ENCODE assay signal across 1 cellular context in the genomic region with DNA sequence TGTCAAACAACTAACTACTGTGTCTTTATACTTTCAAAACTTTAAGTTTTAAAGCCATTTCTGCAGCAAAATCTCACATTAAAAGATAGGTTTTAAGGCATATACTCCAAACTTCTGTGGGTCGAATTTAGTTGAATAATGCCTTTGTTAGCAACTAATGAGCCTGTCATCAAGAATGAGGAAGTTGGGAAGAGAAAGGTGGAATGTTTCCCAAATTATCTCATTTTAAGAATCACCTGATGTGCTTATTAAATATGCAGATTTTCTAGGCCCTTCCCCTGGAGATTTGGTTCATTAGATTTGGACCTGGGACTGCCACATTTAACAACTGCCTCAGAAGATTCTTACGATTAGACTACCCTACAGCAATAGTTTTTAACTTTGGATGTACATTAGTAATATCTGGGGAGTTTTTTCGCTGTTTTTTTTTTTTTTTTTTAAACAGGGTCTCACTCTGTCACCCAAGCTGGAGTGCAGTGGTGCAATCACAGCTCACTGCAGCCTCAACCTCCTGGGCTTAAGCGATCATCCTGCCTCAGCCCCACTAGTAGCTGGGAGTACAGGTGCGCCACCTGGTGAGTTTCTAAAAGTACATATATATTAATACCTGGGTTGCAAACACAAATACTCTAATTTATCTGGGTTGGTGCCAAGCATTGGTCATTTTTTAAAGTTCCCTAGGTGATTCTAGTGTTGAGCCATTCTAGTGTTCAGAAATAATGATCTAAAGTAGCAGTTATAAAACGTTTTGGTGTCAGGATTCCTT.
TF ChIP-seq lines count a peak whose summit lies in the region.

No MANE protein-coding gene starts in this region.

TF ChIP-seq in HepG2, 621 proteins besides CTCF, POLR2A, EP300 and RAD21:
- TF ChIP-seq STAG1 (CRISPR knock-in tag; IDR thresholded peaks at IDR 0.05): peak; percentile 53
- TF ChIP-seq, protein P1, sequence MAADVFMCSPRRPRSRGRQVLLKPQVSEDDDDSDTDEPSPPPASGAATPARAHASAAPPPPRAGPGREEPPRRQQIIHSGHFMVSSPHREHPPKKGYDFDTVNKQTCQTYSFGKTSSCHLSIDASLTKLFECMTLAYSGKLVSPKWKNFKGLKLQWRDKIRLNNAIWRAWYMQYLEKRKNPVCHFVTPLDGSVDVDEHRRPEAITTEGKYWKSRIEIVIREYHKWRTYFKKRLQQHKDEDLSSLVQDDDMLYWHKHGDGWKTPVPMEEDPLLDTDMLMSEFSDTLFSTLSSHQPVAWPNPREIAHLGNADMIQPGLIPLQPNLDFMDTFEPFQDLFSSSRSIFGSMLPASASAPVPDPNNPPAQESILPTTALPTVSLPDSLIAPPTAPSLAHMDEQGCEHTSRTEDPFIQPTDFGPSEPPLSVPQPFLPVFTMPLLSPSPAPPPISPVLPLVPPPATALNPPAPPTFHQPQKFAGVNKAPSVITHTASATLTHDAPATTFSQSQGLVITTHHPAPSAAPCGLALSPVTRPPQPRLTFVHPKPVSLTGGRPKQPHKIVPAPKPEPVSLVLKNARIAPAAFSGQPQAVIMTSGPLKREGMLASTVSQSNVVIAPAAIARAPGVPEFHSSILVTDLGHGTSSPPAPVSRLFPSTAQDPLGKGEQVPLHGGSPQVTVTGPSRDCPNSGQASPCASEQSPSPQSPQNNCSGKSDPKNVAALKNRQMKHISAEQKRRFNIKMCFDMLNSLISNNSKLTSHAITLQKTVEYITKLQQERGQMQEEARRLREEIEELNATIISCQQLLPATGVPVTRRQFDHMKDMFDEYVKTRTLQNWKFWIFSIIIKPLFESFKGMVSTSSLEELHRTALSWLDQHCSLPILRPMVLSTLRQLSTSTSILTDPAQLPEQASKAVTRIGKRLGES (CRISPR knock-in tag; IDR thresholded peaks at IDR 0.05; ENCODE audit: borderline replicate concordance): no peak
- TF ChIP-seq, protein P2, sequence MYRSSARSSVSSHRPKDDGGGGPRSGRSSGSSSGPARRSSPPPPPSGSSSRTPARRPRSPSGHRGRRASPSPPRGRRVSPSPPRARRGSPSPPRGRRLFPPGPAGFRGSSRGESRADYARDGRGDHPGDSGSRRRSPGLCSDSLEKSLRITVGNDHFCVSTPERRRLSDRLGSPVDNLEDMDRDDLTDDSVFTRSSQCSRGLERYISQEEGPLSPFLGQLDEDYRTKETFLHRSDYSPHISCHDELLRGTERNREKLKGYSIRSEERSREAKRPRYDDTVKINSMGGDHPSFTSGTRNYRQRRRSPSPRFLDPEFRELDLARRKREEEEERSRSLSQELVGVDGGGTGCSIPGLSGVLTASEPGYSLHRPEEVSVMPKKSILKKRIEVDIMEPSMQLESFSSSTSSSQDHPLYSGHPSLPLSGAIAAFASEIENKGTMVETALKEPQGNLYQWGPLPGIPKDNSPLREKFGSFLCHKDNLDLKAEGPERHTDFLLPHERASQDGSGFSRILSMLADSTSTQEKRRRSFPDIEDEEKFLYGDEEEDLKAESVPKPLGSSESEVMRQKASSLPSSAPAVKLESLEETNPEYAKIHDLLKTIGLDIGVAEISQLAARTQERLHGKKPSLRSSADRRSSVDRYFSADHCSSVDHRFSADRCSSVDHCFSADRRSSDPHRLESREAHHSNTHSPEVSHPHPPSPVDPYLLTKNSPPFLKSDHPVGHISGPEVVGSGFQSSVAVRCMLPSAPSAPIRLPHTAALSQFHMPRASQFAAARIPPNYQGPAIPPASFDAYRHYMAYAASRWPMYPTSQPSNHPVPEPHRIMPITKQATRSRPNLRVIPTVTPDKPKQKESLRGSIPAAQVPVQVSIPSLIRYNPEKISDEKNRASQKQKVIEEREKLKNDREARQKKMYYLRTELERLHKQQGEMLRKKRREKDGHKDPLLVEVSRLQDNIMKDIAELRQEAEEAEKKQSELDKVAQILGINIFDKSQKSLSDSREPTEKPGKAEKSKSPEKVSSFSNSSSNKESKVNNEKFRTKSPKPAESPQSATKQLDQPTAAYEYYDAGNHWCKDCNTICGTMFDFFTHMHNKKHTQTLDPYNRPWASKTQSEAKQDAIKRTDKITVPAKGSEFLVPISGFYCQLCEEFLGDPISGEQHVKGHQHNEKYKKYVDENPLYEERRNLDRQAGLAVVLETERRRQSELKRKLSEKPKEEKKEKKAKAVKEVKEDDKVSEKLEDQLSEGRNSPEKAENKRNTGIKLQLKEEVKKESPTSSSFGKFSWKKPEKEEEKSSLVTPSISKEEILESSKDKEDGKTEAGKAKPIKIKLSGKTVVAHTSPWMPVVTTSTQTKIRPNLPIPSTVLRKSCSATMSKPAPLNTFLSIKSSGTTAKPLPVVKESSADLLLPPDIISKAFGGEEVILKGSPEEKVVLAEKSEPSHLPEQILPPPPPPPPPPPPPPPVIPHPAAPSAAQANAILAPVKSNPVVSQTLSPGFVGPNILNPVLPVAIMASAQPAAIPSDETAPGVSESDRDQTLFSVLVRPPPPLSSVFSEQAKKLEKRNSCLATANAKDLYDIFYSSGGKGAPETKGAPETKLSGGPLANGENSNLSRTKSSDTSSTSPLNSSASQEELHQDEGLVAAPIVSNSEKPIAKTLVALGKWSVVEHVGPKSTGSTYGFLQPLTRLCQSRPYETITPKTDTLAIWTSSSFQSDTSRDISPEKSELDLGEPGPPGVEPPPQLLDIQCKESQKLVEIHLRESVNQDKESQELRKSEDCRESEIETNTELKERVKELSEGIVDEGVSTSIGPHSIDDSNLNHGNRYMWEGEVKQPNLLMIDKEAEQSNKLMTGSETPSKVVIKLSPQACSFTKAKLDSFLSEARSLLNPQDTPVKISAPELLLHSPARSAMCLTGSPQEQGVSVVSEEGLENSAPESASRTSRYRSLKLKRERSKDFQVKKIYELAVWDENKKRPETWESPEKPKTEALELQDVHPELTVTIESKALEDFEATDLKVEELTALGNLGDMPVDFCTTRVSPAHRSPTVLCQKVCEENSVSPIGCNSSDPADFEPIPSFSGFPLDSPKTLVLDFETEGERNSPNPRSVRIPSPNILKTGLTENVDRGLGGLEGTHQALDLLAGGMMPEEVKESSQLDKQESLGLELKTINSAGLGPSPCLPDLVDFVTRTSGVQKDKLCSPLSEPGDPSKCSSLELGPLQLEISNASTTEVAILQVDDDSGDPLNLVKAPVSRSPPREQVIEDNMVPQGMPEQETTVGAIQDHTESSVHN (CRISPR knock-in tag; IDR thresholded peaks at IDR 0.05): no peak
- no peak for TF ChIP-seq ZNF333 (CRISPR knock-in tag; IDR thresholded peaks at IDR 0.05; ENCODE audit: borderline replicate concordance)
- no peak for TF ChIP-seq ZNF780A (CRISPR knock-in tag; IDR thresholded peaks at IDR 0.05)
- TF ChIP-seq, protein P3, sequence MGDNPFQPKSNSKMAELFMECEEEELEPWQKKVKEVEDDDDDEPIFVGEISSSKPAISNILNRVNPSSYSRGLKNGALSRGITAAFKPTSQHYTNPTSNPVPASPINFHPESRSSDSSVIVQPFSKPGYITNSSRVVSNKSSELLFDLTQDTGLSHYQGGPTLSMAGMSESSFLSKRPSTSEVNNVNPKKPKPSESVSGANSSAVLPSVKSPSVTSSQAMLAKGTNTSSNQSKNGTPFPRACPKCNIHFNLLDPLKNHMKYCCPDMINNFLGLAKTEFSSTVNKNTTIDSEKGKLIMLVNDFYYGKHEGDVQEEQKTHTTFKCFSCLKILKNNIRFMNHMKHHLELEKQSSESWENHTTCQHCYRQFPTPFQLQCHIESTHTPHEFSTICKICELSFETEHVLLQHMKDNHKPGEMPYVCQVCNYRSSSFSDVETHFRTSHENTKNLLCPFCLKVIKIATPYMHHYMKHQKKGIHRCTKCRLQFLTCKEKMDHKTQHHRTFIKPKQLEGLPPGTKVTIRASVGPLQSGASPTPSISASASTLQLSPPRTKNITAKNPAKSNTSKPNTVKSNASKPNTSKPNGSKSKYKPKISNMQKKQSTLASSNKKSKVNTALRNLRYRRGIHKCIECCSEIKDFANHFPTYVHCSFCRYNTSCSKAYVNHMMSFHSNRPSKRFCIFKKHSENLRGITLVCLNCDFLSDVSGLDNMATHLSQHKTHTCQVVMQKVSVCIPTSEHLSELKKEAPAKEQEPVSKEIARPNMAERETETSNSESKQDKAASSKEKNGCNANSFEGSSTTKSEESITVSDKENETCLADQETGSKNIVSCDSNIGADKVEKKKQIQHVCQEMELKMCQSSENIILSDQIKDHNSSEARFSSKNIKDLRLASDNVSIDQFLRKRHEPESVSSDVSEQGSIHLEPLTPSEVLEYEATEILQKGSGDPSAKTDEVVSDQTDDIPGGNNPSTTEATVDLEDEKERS (CRISPR knock-in tag; IDR thresholded peaks at IDR 0.05): no peak
- TF ChIP-seq, protein P4, sequence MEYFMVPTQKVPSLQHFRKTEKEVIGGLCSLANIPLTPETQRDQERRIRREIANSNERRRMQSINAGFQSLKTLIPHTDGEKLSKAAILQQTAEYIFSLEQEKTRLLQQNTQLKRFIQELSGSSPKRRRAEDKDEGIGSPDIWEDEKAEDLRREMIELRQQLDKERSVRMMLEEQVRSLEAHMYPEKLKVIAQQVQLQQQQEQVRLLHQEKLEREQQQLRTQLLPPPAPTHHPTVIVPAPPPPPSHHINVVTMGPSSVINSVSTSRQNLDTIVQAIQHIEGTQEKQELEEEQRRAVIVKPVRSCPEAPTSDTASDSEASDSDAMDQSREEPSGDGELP (IDR thresholded peaks at IDR 0.05; ENCODE audit: borderline replicate concordance, low read depth): no peak
